Comparison of ENCODE assay signal across 20 cellular contexts in genomic region chr17:36185416-36185815, GRCh38. TPM values are rescaled to one million over a fixed set of nuclear protein-coding genes. Genes with fewer than 3 reads are reported as not detected.
DNase-seq lines count a peak whose midpoint lies in the region; ATAC-seq and TF ChIP-seq lines count a peak whose summit lies in the region.
"Had no signal": no experiment of that assay in that cellular context is flagged by ENCODE, and none has a peak within 500 bp of the region (broad histone marks: within the 10 kb centered on the region; RNA-seq: fewer than 3 reads in every experiment).

No MANE protein-coding gene starts in this region.

- H3K9me3 Mint-ChIP-seq in activated T-cell treated with anti-CD3 and anti-CD28 coated beads, Interleukin-2, amount 50 U/mL, for 4 hours: no peaks in the 10 kb centered on the region
- no peaks in the 10 kb centered on the region for H3K9me3 Mint-ChIP-seq in central memory CD8-positive, alpha-beta T cell
- no peaks in the 10 kb centered on the region for H3K9me3 Mint-ChIP-seq in natural killer cell
- H3K9me3 Mint-ChIP-seq: CD4-positive, alpha-beta T cell; H9 had no signal

- intact Hi-C loops in natural killer cell (cut with micrococcal nuclease): loop anchor here (5.0 to 10.0 kb wide), 2 partner anchors 118 to 651 kb away; partner anchors contain the start of gene SLFN12L
- intact Hi-C loops in transverse colon (cut with DNase I; ENCODE audit: low total_unique reads): no loop called here

- H3K27ac Mint-ChIP-seq in central memory CD8-positive, alpha-beta T cell (ENCODE audit: low read depth): peak overlapping the region; percentile 99
- peak overlapping the region; percentile 93 to 98 for H3K27ac Mint-ChIP-seq in natural killer cell
- H3K27ac Mint-ChIP-seq: CD4-positive, alpha-beta T cell; H9 had no signal

- H3K4me1 Mint-ChIP-seq in activated T-cell treated with anti-CD3 and anti-CD28 coated beads, Interleukin-2, amount 50 U/mL, for 4 hours (ENCODE audit: low read depth): peaks cover 28% of the 10 kb centered on the region
- H3K4me1 Mint-ChIP-seq in central memory CD8-positive, alpha-beta T cell: peaks cover 59% of the 10 kb centered on the region
- H3K4me1 Mint-ChIP-seq in natural killer cell: peaks cover 69 to 90% of the 10 kb centered on the region in 2 donors

- TF ChIP-seq POLR2A in transverse colon (IDR thresholded peaks at IDR 0.05): no peak

- peaks cover 67% of the 10 kb centered on the region for H3K27me3 Mint-ChIP-seq in activated T-cell treated with anti-CD3 and anti-CD28 coated beads, Interleukin-2, amount 50 U/mL, for 4 hours (ENCODE audit: low read depth)
- H3K27me3 Mint-ChIP-seq in central memory CD8-positive, alpha-beta T cell: no peaks in the 10 kb centered on the region
- no peaks in the 10 kb centered on the region for H3K27me3 Mint-ChIP-seq in natural killer cell (ENCODE audit: low read depth in 2 of 2)

- peaks cover 0 to 26% (median 18%) of the 10 kb centered on the region in 4 donors for H3K4me1 ChIP-seq in transverse colon
- H3K4me1 ChIP-seq: BE2C had no signal

- TF ChIP-seq CTCF in natural killer cell (IDR thresholded peaks at IDR 0.05) (no peak), transverse colon (IDR thresholded peaks at IDR 0.05) (no peak)

- no peak for DNase-seq in activated T-cell treated with anti-CD3 and anti-CD28 coated beads, Interleukin-2, amount 50 U/mL, for 4 hours
- DNase-seq in activated T-cell treated with anti-CD3 and anti-CD28 coated beads for 4 hours: no peak
- no peak for DNase-seq in central memory CD8-positive, alpha-beta T cell (ENCODE audit: low spot score in 2 of 2)
- no peak for DNase-seq in natural killer cell
- DNase-seq in transverse colon: no peak
- DNase-seq in SW 1271 (lab: John Stamatoyannopoulos, UW): no peak
- DNase-seq in 8988T: no peak
- no peak for DNase-seq in stimulated activated CD4-positive, alpha-beta T cell treated with anti-CD3 and anti-CD28 coated beads, Interleukin-4, amount 100 ng/mL, for 4 hours
- DNase-seq: BE2C; CD4-positive, alpha-beta T cell; DMS79; H9; NCI-H1436; NCI-H1930; Peyer's patch had no signal

- ATAC-seq in activated T-cell treated with anti-CD3 and anti-CD28 coated beads, Interleukin-2, amount 50 U/mL, for 4 hours: no peak
- ATAC-seq in central memory CD8-positive, alpha-beta T cell (replicated peaks; ENCODE audit: extremely low read depth, poor library complexity, severe bottlenecking): no peak
- no peak for ATAC-seq in natural killer cell

- H3K9me3 ChIP-seq in transverse colon: no peaks in the 10 kb centered on the region
- H3K9me3 ChIP-seq: Peyer's patch had no signal

- WGBS in transverse colon (ENCODE audit: low coverage in 1 of 2), 2 donors: 26 to 30% methylated on average over 2 of the region's 2 CpGs

- H3K36me3 ChIP-seq in transverse colon: no peaks in the 10 kb centered on the region
- H3K36me3 ChIP-seq: BE2C, Peyer's patch, SJSA1 had no signal

- in situ Hi-C loops in transverse colon (cut with MboI; ENCODE audit: low pct_ligation_motif_present in 1 of 4, low pct_unique_long_range_greater_than_20kb in 1 of 4, low sequenced_read_pairs in 3 of 4): loop anchor here in 1 of 4 donors (5.0 kb wide), 1 partner anchor 73 kb away; no protein-coding TSS in a partner anchor

- no peak overlapping the region for H3K4me3 ChIP-seq in transverse colon
- H3K4me3 ChIP-seq: SJSA1 had no signal

- no peak for TF ChIP-seq EP300 in transverse colon (IDR thresholded peaks at IDR 0.05; ENCODE audit: low read depth)

- H3K36me3 Mint-ChIP-seq in activated T-cell treated with anti-CD3 and anti-CD28 coated beads, Interleukin-2, amount 50 U/mL, for 4 hours (ENCODE audit: insufficient read depth): no peaks in the 10 kb centered on the region
- H3K36me3 Mint-ChIP-seq in central memory CD8-positive, alpha-beta T cell (ENCODE audit: insufficient read depth): peaks cover 16% of the 10 kb centered on the region
- H3K36me3 Mint-ChIP-seq in natural killer cell: no peaks in the 10 kb centered on the region

- H3K27me3 ChIP-seq in transverse colon: peaks cover 26% of the 10 kb centered on the region
- H3K27me3 ChIP-seq: Peyer's patch had no signal

- H3K27ac ChIP-seq in transverse colon: peak overlapping the region in 3 of 4 donors; percentile 4 to 80 (median 79)
- H3K27ac ChIP-seq: KMS-11, SJSA1 had no signal

- peak overlapping the region; percentile 58 for H3K4me3 Mint-ChIP-seq in activated T-cell treated with anti-CD3 and anti-CD28 coated beads, Interleukin-2, amount 50 U/mL, for 4 hours
- peak overlapping the region; percentile 91 for H3K4me3 Mint-ChIP-seq in central memory CD8-positive, alpha-beta T cell
- peak overlapping the region; percentile 92 for H3K4me3 Mint-ChIP-seq in natural killer cell
- H3K4me3 Mint-ChIP-seq: CD4-positive, alpha-beta T cell; H9 had no signal

RNA-seq across cellular contexts. Expression of gene TBC1D3B, which starts 9.0 kb away (rescaled TPM):
- 1 to 10 TPM; 2.4 to 5.4 (median 4.0) TPM for total RNA-seq in activated T-cell treated with anti-CD3 and anti-CD28 coated beads, Interleukin-2, amount 50 U/mL, for 4 hours
- total RNA-seq in natural killer cell (10 to 100 TPM in 1 of 3 donors, 1 to 10 TPM in 2; 4.3 to 10.7 (median 8.2) TPM), transverse colon (10 to 100 TPM in 1 of 4 donors, 1 to 10 TPM in 1, not detected in 2; 5.2 to 12.1 TPM)
- total RNA-seq: M059J had no signal

RNA-seq across cellular contexts. Expression of gene CCL3L1, which starts 11.1 kb away (rescaled TPM):
- 100 to 1,000 TPM in 2 of 3 donors, 10 to 100 TPM in 1; 27.6 to 159 (median 112) TPM for total RNA-seq in activated T-cell treated with anti-CD3 and anti-CD28 coated beads, Interleukin-2, amount 50 U/mL, for 4 hours
- total RNA-seq in natural killer cell: 10 to 100 TPM; 22.2 to 73.9 (median 55.9) TPM
- under 1 TPM in 1 of 4 donors, not detected in 3; 0.79 TPM for total RNA-seq in transverse colon
- total RNA-seq: H9, HT-29, M059J, NCI-H460, SJSA1 had no signal

RNA-seq across cellular contexts. Expression of gene CCL4L2, which starts 25.4 kb away (rescaled TPM):
- 100 to 1,000 TPM in 2 of 3 donors, 10 to 100 TPM in 1; 83.5 to 517 (median 380) TPM for total RNA-seq in activated T-cell treated with anti-CD3 and anti-CD28 coated beads, Interleukin-2, amount 50 U/mL, for 4 hours
- total RNA-seq in natural killer cell (10 to 100 TPM; 23.7 to 31.2 (median 25.4) TPM), transverse colon (1 to 10 TPM in 2 of 4 donors, not detected in 2; 4.0 TPM)
- total RNA-seq: H9, HT-29, M059J, NCI-H460, SJSA1 had no signal

Comparison
In these comparisons a context has a peak if more than half of its experiments do, and no peak if none do; other contexts are left out.
1. RNA of gene CCL3L1, which starts 11.1 kb away (total RNA-seq): 27.6 to 159 TPM in activated T-cell treated with anti-CD3 and anti-CD28 coated beads, Interleukin-2, amount 50 U/mL, for 4 hours and 22.2 to 73.9 TPM in natural killer cell; 0.79 TPM in transverse colon; every median in the first group is over 10 times any median in the second.
2. Peak in every context shown above with its lines, with median percentiles within 50 percentile points of each other: H3K4me3 Mint-ChIP-seq.